20 cellular contexts compared by ENCODE assay signal in genomic region chr17:860805-861204, GRCh38.
"Had no signal": no experiment of that assay in that cellular context is flagged by ENCODE, and none has a peak within 500 bp of the region (broad histone marks: within the 10 kb centered on the region; RNA-seq: fewer than 3 reads in every experiment).

No MANE protein-coding gene starts in this region.

- H3K4me1 Mint-ChIP-seq: activated CD4-positive, alpha-beta T cell treated with anti-CD3 and anti-CD28 coated beads for 36 hours; activated CD8-positive, alpha-beta memory T cell treated with anti-CD3 and anti-CD28 coated beads, Interleukin-2, amount 10 ng/mL, durations not matched to agents 7 days and 5 days; activated naive CD4-positive, alpha-beta T cell treated with anti-CD3 and anti-CD28 coated beads, Interleukin-2, amount 50 U/mL, for 24 hours; naive thymus-derived CD8-positive, alpha-beta T cell had no signal

- H3K27ac Mint-ChIP-seq: activated CD4-positive, alpha-beta memory T cell treated with anti-CD3 and anti-CD28 coated beads for 36 hours; activated CD4-positive, alpha-beta T cell treated with anti-CD3 and anti-CD28 coated beads for 36 hours; activated CD8-positive, alpha-beta memory T cell treated with anti-CD3 and anti-CD28 coated beads, Interleukin-2, amount 10 ng/mL, durations not matched to agents 7 days and 5 days; activated naive CD4-positive, alpha-beta T cell treated with anti-CD3 and anti-CD28 coated beads, Interleukin-2, amount 50 U/mL, for 24 hours; naive thymus-derived CD8-positive, alpha-beta T cell had no signal

- H3K9me3 ChIP-seq: adrenal gland, mucosa of descending colon, suprapubic skin, upper lobe of left lung had no signal

- H3K4me1 ChIP-seq: adrenal gland had no signal

- H3K4me3 ChIP-seq: adrenal gland, mucosa of descending colon, smooth muscle cell, suprapubic skin, upper lobe of left lung had no signal

- H3K27ac ChIP-seq: adrenal gland, WERI-Rb-1 had no signal

- DNase-seq: activated CD4-positive, alpha-beta memory T cell treated with anti-CD3 and anti-CD28 coated beads for 36 hours; activated CD4-positive, alpha-beta T cell treated with anti-CD3 and anti-CD28 coated beads for 36 hours; activated CD8-positive, alpha-beta memory T cell treated with anti-CD3 and anti-CD28 coated beads, Interleukin-2, amount 10 ng/mL, durations not matched to agents 7 days and 5 days; activated T-cell treated with anti-CD3 and anti-CD28 coated beads, Interleukin-2, amount 50 U/mL, for 1 hour; adrenal gland; mucosa of descending colon; naive thymus-derived CD8-positive, alpha-beta T cell; nucleus accumbens; stimulated activated CD4-positive, alpha-beta T cell treated with anti-CD3 and anti-CD28 coated beads, Interleukin-4, amount 100 ng/mL, for 4 hours; stimulated activated CD8-positive, alpha-beta memory T cell treated with anti-CD3 and anti-CD28 coated beads, Interleukin-4, amount 100 ng/mL, for 48 hours; stimulated activated naive CD8-positive, alpha-beta T cell treated with anti-CD3 and anti-CD28 coated beads, Interleukin-15, Interleukin-2, amounts not matched to agents 100 U/mL and 50 U/mL, for 24 hours; T-helper 1 cell; upper lobe of left lung; WERI-Rb-1 had no signal

- H3K27me3 ChIP-seq: adrenal gland, suprapubic skin, upper lobe of left lung had no signal

- H3K9me3 Mint-ChIP-seq: activated CD4-positive, alpha-beta memory T cell treated with anti-CD3 and anti-CD28 coated beads for 36 hours; activated naive CD4-positive, alpha-beta T cell treated with anti-CD3 and anti-CD28 coated beads, Interleukin-2, amount 50 U/mL, for 24 hours; naive thymus-derived CD8-positive, alpha-beta T cell had no signal

- H3K36me3 ChIP-seq: adrenal gland, suprapubic skin, upper lobe of left lung had no signal

- H3K4me2 ChIP-seq: smooth muscle cell had no signal

- H3K4me3 Mint-ChIP-seq: activated CD4-positive, alpha-beta memory T cell treated with anti-CD3 and anti-CD28 coated beads for 36 hours; activated CD4-positive, alpha-beta T cell treated with anti-CD3 and anti-CD28 coated beads for 36 hours; activated CD8-positive, alpha-beta memory T cell treated with anti-CD3 and anti-CD28 coated beads, Interleukin-2, amount 10 ng/mL, durations not matched to agents 7 days and 5 days; activated naive CD4-positive, alpha-beta T cell treated with anti-CD3 and anti-CD28 coated beads, Interleukin-2, amount 50 U/mL, for 24 hours; naive thymus-derived CD8-positive, alpha-beta T cell had no signal

- H3K27me3 Mint-ChIP-seq: activated CD4-positive, alpha-beta memory T cell treated with anti-CD3 and anti-CD28 coated beads for 36 hours had no signal

- ATAC-seq: activated CD4-positive, alpha-beta T cell treated with anti-CD3 and anti-CD28 coated beads for 36 hours; activated CD8-positive, alpha-beta memory T cell treated with anti-CD3 and anti-CD28 coated beads, Interleukin-2, amount 10 ng/mL, durations not matched to agents 7 days and 5 days; esophagus mucosa; mucosa of descending colon; naive thymus-derived CD8-positive, alpha-beta T cell; right cardiac atrium; SK-N-SH treated with all-trans-retinoic acid at 6 μM for 48 hours; stimulated activated naive CD8-positive, alpha-beta T cell treated with anti-CD3 and anti-CD28 coated beads, Interleukin-15, Interleukin-2, amounts not matched to agents 100 U/mL and 50 U/mL, for 24 hours had no signal

- H3K36me3 Mint-ChIP-seq: activated CD4-positive, alpha-beta memory T cell treated with anti-CD3 and anti-CD28 coated beads for 36 hours; activated CD8-positive, alpha-beta memory T cell treated with anti-CD3 and anti-CD28 coated beads, Interleukin-2, amount 10 ng/mL, durations not matched to agents 7 days and 5 days; activated naive CD4-positive, alpha-beta T cell treated with anti-CD3 and anti-CD28 coated beads, Interleukin-2, amount 50 U/mL, for 24 hours; naive thymus-derived CD8-positive, alpha-beta T cell had no signal
